8 cellular contexts compared by ENCODE assay signal in the genomic region with DNA sequence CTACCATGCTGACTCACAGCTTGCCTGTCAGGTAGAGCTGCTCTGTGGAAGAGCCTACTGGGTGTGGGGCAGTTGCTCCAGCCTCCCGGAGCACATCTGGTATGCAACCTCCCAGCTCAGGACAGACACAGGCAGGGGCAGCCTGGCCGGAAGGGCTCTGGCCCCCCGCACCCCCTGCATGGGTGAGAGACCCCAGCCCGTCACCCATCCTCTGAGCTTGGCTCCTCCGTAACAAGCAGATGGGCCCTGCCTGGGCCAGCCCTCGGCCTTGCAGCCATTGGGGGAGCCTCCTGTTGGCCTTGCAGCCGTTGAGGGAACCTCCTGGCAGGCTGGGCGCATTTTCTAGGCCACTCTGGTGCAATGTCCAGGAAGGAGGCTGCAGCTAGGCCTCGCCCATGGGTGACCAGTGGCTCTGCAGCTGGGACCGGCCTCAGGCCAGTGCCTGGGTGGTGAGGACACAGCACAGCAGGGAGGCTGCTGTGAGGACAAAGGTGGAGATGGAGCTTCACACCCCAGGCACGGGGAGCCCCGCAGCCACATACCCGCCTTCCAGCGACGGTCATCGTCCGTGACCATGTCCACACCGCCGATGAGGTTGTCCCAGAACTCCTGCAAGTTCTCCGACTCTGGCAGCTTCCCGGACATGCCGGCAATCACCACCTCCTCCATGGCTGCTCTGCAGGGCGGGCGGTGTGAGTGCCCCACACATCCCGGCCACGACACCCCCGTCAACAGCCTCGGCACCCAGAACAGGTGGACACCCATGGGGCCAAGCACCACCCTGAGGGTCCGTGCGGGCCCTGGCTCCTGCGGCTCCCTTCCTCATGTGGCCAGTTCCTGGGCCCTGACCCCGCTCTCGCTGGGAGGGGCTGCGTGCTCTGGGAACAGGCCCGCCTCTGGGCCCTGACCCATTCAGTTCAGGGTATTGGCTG. TPM values are rescaled to one million over a fixed set of nuclear protein-coding genes. Genes with fewer than 3 reads are reported as not detected.
DNase-seq lines count a peak whose midpoint lies in the region; ATAC-seq and TF ChIP-seq lines count a peak whose summit lies in the region.

No MANE protein-coding gene starts in this region.

- no peaks in the 10 kb centered on the region for H3K27me3 Mint-ChIP-seq in activated naive CD4-positive, alpha-beta T cell treated with anti-CD3 and anti-CD28 coated beads, Interleukin-2, amount 50 U/mL, for 24 hours
- H3K27me3 Mint-ChIP-seq in immature natural killer cell (ENCODE audit: low read depth in 3 of 3) (peaks cover 0 to 8% (median 0%) of the 10 kb centered on the region in 3 donors), type B pancreatic cell (no peaks in the 10 kb centered on the region)

- peaks cover 2% of the 10 kb centered on the region for H3K36me3 Mint-ChIP-seq in activated naive CD4-positive, alpha-beta T cell treated with anti-CD3 and anti-CD28 coated beads, Interleukin-2, amount 50 U/mL, for 24 hours
- H3K36me3 Mint-ChIP-seq in immature natural killer cell (no peaks in the 10 kb centered on the region), type B pancreatic cell (no peaks in the 10 kb centered on the region)

- ATAC-seq in GM21526 (IDR thresholded peaks at IDR 0.05; ENCODE audit: low FRiP score, unreplicated experiment), result no peak

- peaks cover 7% of the 10 kb centered on the region for H3K4me1 Mint-ChIP-seq in activated naive CD4-positive, alpha-beta T cell treated with anti-CD3 and anti-CD28 coated beads, Interleukin-2, amount 50 U/mL, for 24 hours
- H3K4me1 Mint-ChIP-seq in immature natural killer cell (peaks cover 0 to 9% of the 10 kb centered on the region in 2 donors), type B pancreatic cell (ENCODE audit: unreplicated experiment) (no peaks in the 10 kb centered on the region)

- TF ChIP-seq CTCF in type B pancreatic cell (conservative IDR thresholded peaks at IDR 0.05), result no peak

- H3K9me3 Mint-ChIP-seq in activated naive CD4-positive, alpha-beta T cell treated with anti-CD3 and anti-CD28 coated beads, Interleukin-2, amount 50 U/mL, for 24 hours, result no peaks in the 10 kb centered on the region
- H3K9me3 Mint-ChIP-seq in immature natural killer cell, result no peaks in the 10 kb centered on the region
- no peaks in the 10 kb centered on the region for H3K9me3 Mint-ChIP-seq in type B pancreatic cell

- DNase-seq in activated effector memory CD4-positive, alpha-beta T cell treated with anti-CD3 and anti-CD28 coated beads, Interleukin-2, amount 50 U/mL, for 16 hours, result peak; percentile 62
- no peak for DNase-seq in activated effector memory CD4-positive, alpha-beta T cell treated with Interleukin-2 at 50 U/mL for 16 hours
- DNase-seq in immature natural killer cell (no peak), type B pancreatic cell (ENCODE audit: extremely low spot score, unreplicated experiment) (no peak), EL (no peak), mesenteric fat pad (ENCODE audit: low spot score) (no peak)

- peak overlapping the region; percentile 68 for H3K4me3 Mint-ChIP-seq in activated naive CD4-positive, alpha-beta T cell treated with anti-CD3 and anti-CD28 coated beads, Interleukin-2, amount 50 U/mL, for 24 hours
- H3K4me3 Mint-ChIP-seq in immature natural killer cell (peak overlapping the region in 4 of 5 donors; percentile 13 to 38 (median 32)), type B pancreatic cell (peak overlapping the region; percentile 82)

- no peak overlapping the region for H3K27ac Mint-ChIP-seq in activated naive CD4-positive, alpha-beta T cell treated with anti-CD3 and anti-CD28 coated beads, Interleukin-2, amount 50 U/mL, for 24 hours
- H3K27ac Mint-ChIP-seq in immature natural killer cell, result no peak overlapping the region
- H3K27ac Mint-ChIP-seq in type B pancreatic cell, result peak overlapping the region; percentile 75

RNA-seq across cellular contexts. Expression of gene FASN, which starts 2.0 kb away (rescaled TPM):
- 1 to 10 TPM in 1 of 3 donors, under 1 TPM in 2; 0.10 to 2.7 (median 0.23) TPM for polyA plus RNA-seq in immature natural killer cell
- total RNA-seq in type B pancreatic cell (ENCODE audit: low replicate concordance), result 228 and 326 TPM in 2 replicates
- 1,109 TPM for total RNA-seq in mesenteric fat pad

RNA-seq across cellular contexts. Expression of gene DUS1L, which starts 30.4 kb away (rescaled TPM):
- 10 to 100 TPM; 61.7 to 85.3 (median 82.5) TPM for polyA plus RNA-seq in immature natural killer cell
- total RNA-seq in type B pancreatic cell (ENCODE audit: low replicate concordance) (97.0 and 97.1 TPM in 2 replicates), mesenteric fat pad (103 TPM)

RNA-seq across cellular contexts. Expression of gene GPS1, which starts 44.3 kb away (rescaled TPM):
- 100 to 1,000 TPM; 174 to 212 (median 183) TPM for polyA plus RNA-seq in immature natural killer cell
- total RNA-seq in type B pancreatic cell (ENCODE audit: low replicate concordance) (111 and 112 TPM in 2 replicates), mesenteric fat pad (85.8 TPM)

RNA-seq across cellular contexts. Expression of gene RFNG, which starts 44.4 kb away (rescaled TPM):
- polyA plus RNA-seq in immature natural killer cell, result 1 to 10 TPM; 2.2 to 3.7 (median 3.2) TPM
- total RNA-seq in type B pancreatic cell (ENCODE audit: low replicate concordance) (35.9 and 43.4 TPM in 2 replicates), mesenteric fat pad (46.1 TPM)

RNA-seq across cellular contexts. Expression of gene DCXR, which starts 58.5 kb away (rescaled TPM):
- polyA plus RNA-seq in immature natural killer cell, result 100 to 1,000 TPM; 144 to 242 (median 165) TPM
- 158 and 175 TPM in 2 replicates for total RNA-seq in type B pancreatic cell (ENCODE audit: low replicate concordance)
- total RNA-seq in mesenteric fat pad, result 157 TPM
